In the genomic region with DNA sequence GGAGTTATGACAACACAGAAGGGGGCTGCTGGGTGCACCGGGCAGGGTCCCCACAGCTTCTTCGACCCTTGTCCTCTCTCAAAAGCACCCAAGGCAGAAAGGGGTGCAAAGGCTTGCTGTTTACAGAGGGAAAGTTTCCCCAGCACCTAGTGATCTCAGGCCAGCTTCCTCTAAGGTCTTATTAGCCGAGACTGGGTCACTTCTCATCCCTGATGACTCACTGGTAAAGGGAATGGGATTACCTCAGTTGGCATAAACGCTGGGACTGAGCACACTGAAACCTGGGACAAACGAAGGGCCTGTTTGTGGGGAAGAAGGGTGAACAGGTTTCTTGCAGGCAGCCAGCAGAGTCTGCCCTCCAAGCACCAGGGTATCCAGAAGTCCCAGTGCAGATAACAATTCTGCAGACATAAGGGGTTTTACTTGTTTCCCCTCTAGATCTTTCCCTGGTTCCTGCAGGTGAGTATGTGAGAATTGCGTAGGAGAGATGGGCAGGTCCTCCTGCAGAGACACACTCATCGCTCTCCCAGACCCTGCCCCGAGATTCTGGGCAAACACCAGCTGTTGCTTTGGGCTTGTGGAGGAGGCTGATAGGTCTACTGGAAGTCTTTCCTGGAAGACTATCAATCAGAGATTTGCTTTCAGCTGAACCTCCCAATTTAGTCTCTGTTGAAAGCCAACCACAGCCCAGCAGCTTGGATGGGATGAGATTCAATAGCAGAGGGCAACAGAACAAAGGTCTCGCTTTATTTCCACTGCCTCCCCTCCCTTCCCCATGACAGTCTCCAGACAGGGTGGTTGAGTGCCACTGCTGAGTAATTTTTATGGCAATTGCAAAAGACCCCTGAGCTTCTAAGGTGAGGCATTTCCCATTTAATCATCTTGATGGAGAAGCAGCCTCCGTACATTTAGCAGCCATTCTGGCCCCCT, we compare ENCODE assay signal across 17 cellular contexts. TPM values are rescaled to one million over a fixed set of nuclear protein-coding genes. Genes with fewer than 3 reads are reported as not detected.
A peak's percentile ranks its signal among the peaks of the same experiment; 100 is the strongest.
DNase-seq lines count a peak whose midpoint lies in the region; ATAC-seq, FAIRE-seq and TF ChIP-seq lines count a peak whose summit lies in the region.
"Had no signal": no experiment of that assay in that cellular context is flagged by ENCODE, and none has a peak within 500 bp of the region (broad histone marks: within the 10 kb centered on the region; RNA-seq: fewer than 3 reads in every experiment).

No MANE protein-coding gene starts in this region.

- H2AFZ ChIP-seq in K562 (ENCODE audit: low read depth, low read length): no peak overlapping the region

- CTCF ChIA-PET in K562 (lab: Yijun Ruan, JAX; ENCODE audit: low intra/inter-chr PET ratio): no interaction called here

- 0% methylated on average over 10 of the region's 10 CpGs for WGBS in K562 (ENCODE audit: insufficient coverage, low coverage, missing lambda C conversion rate)
- WGBS in stomach, 5 donors: 43 to 50% (median 45%) methylated on average over 9 to 10 of the region's 10 CpGs

- H3K4me2 ChIP-seq in BLaER1: peak overlapping the region; percentile 52
- H3K4me2 ChIP-seq in K562 (ENCODE audit: insufficient read depth, low read length): no peak overlapping the region

- no peak overlapping the region for H3K27ac ChIP-seq in BLaER1
- no peak overlapping the region for H3K27ac ChIP-seq in K562 (ENCODE audit: extremely low read depth, low read depth, low read length)
- no peak overlapping the region for H3K27ac ChIP-seq in stomach
- H3K27ac ChIP-seq: adrenal gland, heart right ventricle, neutrophil, thoracic aorta had no signal

- no peaks in the 10 kb centered on the region for H3K9me1 ChIP-seq in K562 (ENCODE audit: control insufficient read depth, insufficient read depth, low read length)

- TF ChIP-seq EP300 in K562 (IDR thresholded peaks at IDR 0.05; ENCODE audit: low read length) (no peak), stomach (IDR thresholded peaks at IDR 0.05) (no peak)

- peaks cover 20% of the 10 kb centered on the region for H3K4me1 ChIP-seq in BLaER1
- H3K4me1 ChIP-seq in K562 (replicated peaks in 1 of 2; ENCODE audit: control insufficient read depth in 2 of 2, insufficient read depth in 2 of 2, low read length in 2 of 2): 0 out of 5 replicates have a peak, but pooled peaks cover 0 to 5% of the 10 kb centered on the region in 2 experiments
- no peaks in the 10 kb centered on the region for H3K4me1 ChIP-seq in stomach
- H3K4me1 ChIP-seq: adrenal gland, heart right ventricle had no signal

- H3K36me3 ChIP-seq in BLaER1 (0 out of 2 replicates have a peak, but pooled peaks cover 2% of the 10 kb centered on the region), MG63 (no peaks in the 10 kb centered on the region), K562 (ENCODE audit: control insufficient read depth, insufficient read depth, low read length) (no peaks in the 10 kb centered on the region), stomach (no peaks in the 10 kb centered on the region)
- H3K36me3 ChIP-seq: adrenal gland, heart right ventricle, neutrophil, thoracic aorta had no signal

- TF ChIP-seq POLR2A in K562 (conservative IDR thresholded peaks at IDR 0.05) (no peak), stomach (IDR thresholded peaks at IDR 0.05) (no peak)

- intact Hi-C loops in K562 (cut with micrococcal nuclease) (no loop called here), stomach (cut with DNase I; ENCODE audit: low total_unique reads) (no loop called here)

- in situ Hi-C loops in K562 (cut with MboI): loop anchor here (25.0 kb wide), 1 partner anchor 1090 kb away; no protein-coding TSS in a partner anchor

- H3K27me3 ChIP-seq in BLaER1: no peaks in the 10 kb centered on the region
- no peaks in the 10 kb centered on the region for H3K27me3 ChIP-seq in MG63
- H3K27me3 ChIP-seq in K562 (ENCODE audit: control insufficient read depth in 2 of 2, insufficient read depth in 2 of 2, low read length in 2 of 2): peaks cover 13 to 43% of the 10 kb centered on the region in 2 experiments; a peak in 4 of 5 replicates
- peaks cover 0 to 66% (median 14%) of the 10 kb centered on the region in 3 donors for H3K27me3 ChIP-seq in stomach

- TF ChIP-seq CTCF in K562 (IDR thresholded peaks at IDR 0.05 in 2 of 3, conservative IDR thresholded peaks at IDR 0.05 in 1 of 3; ENCODE audit: insufficient read depth in 2 of 3, low read depth in 1 of 3, low read length in 3 of 3) (no peak), stomach (IDR thresholded peaks at IDR 0.05) (no peak)

- no peaks in the 10 kb centered on the region for H3K9me3 ChIP-seq in BLaER1
- H3K9me3 ChIP-seq in MG63: no peaks in the 10 kb centered on the region
- no peaks in the 10 kb centered on the region for H3K9me3 ChIP-seq in K562 (replicated peaks; ENCODE audit: control insufficient read depth, insufficient read depth, low read depth, low read length)
- H3K9me3 ChIP-seq in stomach: no peaks in the 10 kb centered on the region
- H3K9me3 ChIP-seq: adrenal gland, heart right ventricle, mucosa of descending colon, neutrophil, thoracic aorta had no signal

- H3K9ac ChIP-seq in BLaER1 (no peak overlapping the region), K562 (ENCODE audit: insufficient read depth in 1 of 2, low read depth in 2 of 2, low read length in 2 of 2) (no peak overlapping the region)

- no TSS peak for BruUV-seq in K562 (replicated peaks; lab: Mats Ljungman, UMichigan)

- no peaks in the 10 kb centered on the region for H3K79me2 ChIP-seq in K562 (ENCODE audit: control insufficient read depth, insufficient read depth, low read length)

- H3K4me3 ChIP-seq in BLaER1 (no peak overlapping the region), MG63 (no peak overlapping the region), K562 (no peak overlapping the region), stomach (no peak overlapping the region)
- H3K4me3 ChIP-seq: adrenal gland, heart right ventricle, mucosa of descending colon, thoracic aorta had no signal

- FAIRE-seq in K562 (lab: Jason Lieb, UNC): no peak
- FAIRE-seq: HepG2, kidney had no signal

- POLR2A ChIA-PET in K562 (lab: Yijun Ruan, JAX): interaction anchor here (1.2 kb wide), 1 partner anchor 68 kb away, joined by 3 read pairs; no protein-coding TSS in a partner anchor

- H4K20me1 ChIP-seq in BLaER1: no peaks in the 10 kb centered on the region
- no peaks in the 10 kb centered on the region; the same call in 1 of the 2 replicates for H4K20me1 ChIP-seq in K562 (replicated peaks; ENCODE audit: control insufficient read depth, insufficient read depth, low read length)

- ATAC-seq in K562 (no peak), GM18873 (IDR thresholded peaks at IDR 0.05; ENCODE audit: low FRiP score, unreplicated experiment) (no peak)
- ATAC-seq: heart right ventricle, HepG2, mucosa of descending colon had no signal

- no peak for TF ChIP-seq RAD21 in K562 (CRISPR knock-in tag; conservative IDR thresholded peaks at IDR 0.05 in 1 of 2, IDR thresholded peaks at IDR 0.05 in 1 of 2)

- peak; percentile 34 for DNase-seq in MG63
- DNase-seq in K562 (ENCODE audit: extremely low read depth in 1 of 4, low spot score in 3 of 4): peak in 1 of 4 experiments; percentile 8
- peak; percentile 39 for DNase-seq in kidney tubule cell (ENCODE audit: low spot score)
- DNase-seq in NCI-H2029 treated with DMSO at 0.1 percent for 48 hours (lab: John Stamatoyannopoulos, UW): no peak
- no peak for DNase-seq in stimulated activated naive CD4-positive, alpha-beta T cell (lab: John Stamatoyannopoulos, UW)
- DNase-seq in stomach: no peak
- DNase-seq: adrenal gland; DMS53; heart right ventricle; kidney; mucosa of descending colon; stimulated activated CD4-positive, alpha-beta T cell treated with anti-CD3 and anti-CD28 coated beads, Interleukin-4, amount 100 ng/mL, for 4 hours had no signal

RNA-seq across cellular contexts. Expression of gene KCNG1, which starts 25.7 kb away (rescaled TPM):
- 65.9 and 68.9 TPM in 2 replicates for total RNA-seq in MG63 (2014; rRNA removed; shearing (Covaris generic); ENCODE audit: low replicate concordance)
- 0.21 and 0.25 TPM in 2 replicates for total RNA-seq in K562 (2011; cell fraction: chromatin; rRNA removed; ENCODE audit: low replicate concordance)
- not detected in 2 replicates for total RNA-seq in K562 (2011; cell fraction: nucleolus; rRNA removed)
- 0.44 and 0.69 TPM in 2 replicates for total RNA-seq in K562 (2011; cell fraction: nucleoplasm; rRNA removed)
- 0.09 and 0.94 TPM in 2 replicates for total RNA-seq in K562 (2014; rRNA removed)
- 0.26 and 0.33 TPM in 2 replicates for total RNA-seq in K562 (2014; rRNA removed; fragmentation: Illumina TruSeq; extraction: Trizol)
- 0.11 and 0.22 TPM in 2 replicates for total RNA-seq in K562 (2015; rRNA removed; fragmentation: Illumina TruSeq; extraction: Trizol)
- 0.76 and 1.5 TPM in 2 replicates for total RNA-seq in K562 (2021)
- not detected in 2 replicates for polyA plus RNA-seq in K562 (2011; rRNA removed)
- polyA plus RNA-seq in K562 (2011; cell fraction: cytosol; rRNA removed): 0.03 and 0.12 TPM in 2 replicates
- polyA plus RNA-seq in K562 (2011; cell fraction: nucleus; rRNA removed): 0.11 TPM in 1 of 2 replicates, not detected in the other
- polyA plus RNA-seq in K562 (2012): 0.52 and 13.7 TPM in 2 replicates
- 0.12 and 0.29 TPM in 2 replicates for polyA plus RNA-seq in K562 (2014; fragmentation: Illumina TruSeq; extraction: Trizol)
- polyA plus RNA-seq in K562 (2014; fragmentation: Nextera tagmentation; extraction: Ambion mirVana): under 1 TPM in 1 of 2 experiments, not detected in 1; 0.06 TPM
- 1.5 TPM in 2 replicates for polyA plus RNA-seq in K562 (2014; rRNA removed)
- not detected in 2 replicates for polyA minus RNA-seq in K562 (2011; rRNA and poly(A)+ RNA removed)
- not detected in 2 replicates for polyA minus RNA-seq in K562 (2011; cell fraction: cytosol; rRNA and poly(A)+ RNA removed)
- not detected in 2 replicates for polyA minus RNA-seq in K562 (2011; cell fraction: nucleus; rRNA and poly(A)+ RNA removed)
- 10 to 100 TPM in 1 of 5 donors, 1 to 10 TPM in 1, not detected in 3; 2.2 to 11.9 TPM for total RNA-seq in stomach
- polyA plus RNA-seq in stomach: 1 to 10 TPM in 1 of 3 donors, under 1 TPM in 1, not detected in 1; 0.19 to 3.3 TPM
- total RNA-seq: HepG2 had no signal
- polyA plus RNA-seq: HepG2 had no signal

RNA-seq across cellular contexts. Expression of gene MOCS3, which starts 38.5 kb away (rescaled TPM):
- 11.7 and 13.6 TPM in 2 replicates for total RNA-seq in MG63 (2014; rRNA removed; shearing (Covaris generic); ENCODE audit: low replicate concordance)
- total RNA-seq in K562 (2011; cell fraction: chromatin; rRNA removed; ENCODE audit: low replicate concordance): 5.6 and 8.5 TPM in 2 replicates
- 13.2 and 15.8 TPM in 2 replicates for total RNA-seq in K562 (2011; cell fraction: nucleolus; rRNA removed)
- total RNA-seq in K562 (2011; cell fraction: nucleoplasm; rRNA removed): 10.8 and 11.0 TPM in 2 replicates
- 5.1 and 6.5 TPM in 2 replicates for total RNA-seq in K562 (2014; rRNA removed)
- total RNA-seq in K562 (2014; rRNA removed; fragmentation: Illumina TruSeq; extraction: Trizol): 4.4 TPM in 2 replicates
- total RNA-seq in K562 (2015; rRNA removed; fragmentation: Illumina TruSeq; extraction: Trizol): 4.6 and 4.7 TPM in 2 replicates
- total RNA-seq in K562 (2021): 5.6 and 6.2 TPM in 2 replicates
- 2.6 and 2.9 TPM in 2 replicates for polyA plus RNA-seq in K562 (2011; rRNA removed)
- 3.1 and 8.1 TPM in 2 replicates for polyA plus RNA-seq in K562 (2011; cell fraction: cytosol; rRNA removed)
- 1.6 and 2.1 TPM in 2 replicates for polyA plus RNA-seq in K562 (2011; cell fraction: nucleus; rRNA removed)
- 2.8 and 4.0 TPM in 2 replicates for polyA plus RNA-seq in K562 (2012)
- polyA plus RNA-seq in K562 (2014; fragmentation: Illumina TruSeq; extraction: Trizol): 2.8 and 3.3 TPM in 2 replicates
- polyA plus RNA-seq in K562 (2014; fragmentation: Nextera tagmentation; extraction: Ambion mirVana): 1 to 10 TPM in 1 of 2 experiments, under 1 TPM in 1; 0.70 to 1.0 TPM
- polyA plus RNA-seq in K562 (2014; rRNA removed): 2.9 and 3.1 TPM in 2 replicates
- polyA minus RNA-seq in K562 (2011; rRNA and poly(A)+ RNA removed): 5.1 and 6.5 TPM in 2 replicates
- 3.4 and 5.0 TPM in 2 replicates for polyA minus RNA-seq in K562 (2011; cell fraction: cytosol; rRNA and poly(A)+ RNA removed)
- polyA minus RNA-seq in K562 (2011; cell fraction: nucleus; rRNA and poly(A)+ RNA removed): 6.1 and 7.7 TPM in 2 replicates
- 1 to 10 TPM in 3 of 5 donors, under 1 TPM in 1, not detected in 1; 0.89 to 7.0 (median 2.7) TPM for total RNA-seq in stomach
- 1 to 10 TPM; 2.1 to 2.4 (median 2.2) TPM for polyA plus RNA-seq in stomach

RNA-seq across cellular contexts. Expression of gene DPM1, which starts 38.8 kb away (rescaled TPM):
- 187 and 483 TPM in 2 replicates for total RNA-seq in MG63 (2014; rRNA removed; shearing (Covaris generic); ENCODE audit: low replicate concordance)
- 27.3 and 28.7 TPM in 2 replicates for total RNA-seq in K562 (2011; cell fraction: chromatin; rRNA removed; ENCODE audit: low replicate concordance)
- total RNA-seq in K562 (2011; cell fraction: nucleolus; rRNA removed): 26.3 and 26.7 TPM in 2 replicates
- total RNA-seq in K562 (2011; cell fraction: nucleoplasm; rRNA removed): 21.8 and 29.6 TPM in 2 replicates
- total RNA-seq in K562 (2014; rRNA removed): 83.7 and 105 TPM in 2 replicates
- total RNA-seq in K562 (2014; rRNA removed; fragmentation: Illumina TruSeq; extraction: Trizol): 163 and 167 TPM in 2 replicates
- total RNA-seq in K562 (2015; rRNA removed; fragmentation: Illumina TruSeq; extraction: Trizol): 123 and 133 TPM in 2 replicates
- total RNA-seq in K562 (2021): 75.2 and 81.4 TPM in 2 replicates
- 70.3 and 109 TPM in 2 replicates for polyA plus RNA-seq in K562 (2011; rRNA removed)
- polyA plus RNA-seq in K562 (2011; cell fraction: cytosol; rRNA removed): 27.3 and 58.0 TPM in 2 replicates
- 23.6 and 46.5 TPM in 2 replicates for polyA plus RNA-seq in K562 (2011; cell fraction: nucleus; rRNA removed)
- polyA plus RNA-seq in K562 (2012): 60.2 and 99.7 TPM in 2 replicates
- 131 and 153 TPM in 2 replicates for polyA plus RNA-seq in K562 (2014; fragmentation: Illumina TruSeq; extraction: Trizol)
- polyA plus RNA-seq in K562 (2014; fragmentation: Nextera tagmentation; extraction: Ambion mirVana): 100 to 1,000 TPM; 185 to 190 TPM
- polyA plus RNA-seq in K562 (2014; rRNA removed): 163 and 186 TPM in 2 replicates
- polyA minus RNA-seq in K562 (2011; rRNA and poly(A)+ RNA removed): 43.3 and 44.4 TPM in 2 replicates
- polyA minus RNA-seq in K562 (2011; cell fraction: cytosol; rRNA and poly(A)+ RNA removed): 27.7 and 46.1 TPM in 2 replicates
- polyA minus RNA-seq in K562 (2011; cell fraction: nucleus; rRNA and poly(A)+ RNA removed): 19.8 and 20.9 TPM in 2 replicates
- 10 to 100 TPM; 10.7 to 74.1 (median 33.2) TPM for total RNA-seq in stomach
- polyA plus RNA-seq in stomach: 10 to 100 TPM; 47.9 to 53.2 (median 52.7) TPM

Comparison
In these comparisons a context has a peak if more than half of its experiments do, and no peak if none do; other contexts are left out.
1. DNase-seq: peak in MG63 (single experiment) and kidney tubule cell (single experiment); none in NCI-H2029 treated with DMSO at 0.1 percent for 48 hours (single experiment), stimulated activated naive CD4-positive, alpha-beta T cell (0 of 6) and stomach (single experiment).